Comparison of ENCODE assay signal across 23 cellular contexts in genomic region chr18:13627639-13628038, GRCh38.
"Had no signal": no experiment of that assay in that cellular context is flagged by ENCODE, and none has a peak within 500 bp of the region (broad histone marks: within the 10 kb centered on the region; RNA-seq: fewer than 3 reads in every experiment).

No MANE protein-coding gene starts in this region.

- H3K36me3 ChIP-seq: prostate gland, upper lobe of left lung had no signal

- H3K9me3 ChIP-seq: prostate gland, right atrium auricular region, suprapubic skin, upper lobe of left lung had no signal

- DNase-seq: activated CD4-positive, alpha-beta T cell treated with anti-CD3 and anti-CD28 coated beads, Interleukin-2, amount 10 ng/mL, durations not matched to agents 24 days and 14 days; activated CD4-positive, CD25-positive, alpha-beta regulatory T cell; activated CD8-positive, alpha-beta memory T cell treated with anti-CD3 and anti-CD28 coated beads, Interleukin-2, amount 50 U/mL, for 4 hours; activated effector memory CD4-positive, alpha-beta T cell treated with anti-CD3 and anti-CD28 coated beads, Interleukin-2, amount 50 U/mL, for 16 hours; foreskin keratinocyte; glutamatergic neuron; hippocampal formation; occipital lobe; stimulated activated CD4-positive, alpha-beta T cell treated with anti-CD3 and anti-CD28 coated beads, Interleukin-12 subunit alpha, Interleukin-12 subunit beta, amount 100 ng/mL, for 4 hours; stimulated activated CD4-positive, alpha-beta T cell treated with anti-CD3 and anti-CD28 coated beads, Interleukin-1b, Interleukin-23, amount 100 ng/mL, for 48 hours; T-helper 1 cell; T1000; upper lobe of left lung had no signal

- ATAC-seq: foreskin keratinocyte, SK-N-SH treated with all-trans-retinoic acid at 6 μM for 48 hours had no signal

- H3K4me1 Mint-ChIP-seq: activated naive CD4-positive, alpha-beta T cell treated with anti-CD3 and anti-CD28 coated beads, Interleukin-2, amount 50 U/mL, for 24 hours had no signal

- H3K27me3 ChIP-seq: right atrium auricular region, suprapubic skin, upper lobe of left lung had no signal

- H3K4me3 ChIP-seq: lung, prostate gland, right atrium auricular region, suprapubic skin, upper lobe of left lung had no signal

- H3K4me3 Mint-ChIP-seq: activated CD4-positive, alpha-beta T cell treated with anti-CD3 and anti-CD28 coated beads, Interleukin-2, amount 10 ng/mL, durations not matched to agents 24 days and 14 days; activated naive CD4-positive, alpha-beta T cell treated with anti-CD3 and anti-CD28 coated beads, Interleukin-2, amount 50 U/mL, for 24 hours; mesothelial cell of epicardium; nephron; stimulated activated naive CD8-positive, alpha-beta T cell treated with anti-CD3 and anti-CD28 coated beads, Interleukin-15, Interleukin-2, amounts not matched to agents 100 ng/mL and 50 ng/mL, for 24 hours had no signal

- H3K27ac ChIP-seq: foreskin keratinocyte, prostate gland, right atrium auricular region, suprapubic skin, upper lobe of left lung had no signal

- H3K36me3 Mint-ChIP-seq: activated naive CD4-positive, alpha-beta T cell treated with anti-CD3 and anti-CD28 coated beads, Interleukin-2, amount 50 U/mL, for 24 hours; mesothelial cell of epicardium had no signal

- H3K9me3 Mint-ChIP-seq: activated CD4-positive, alpha-beta T cell treated with anti-CD3 and anti-CD28 coated beads, Interleukin-2, amount 10 ng/mL, durations not matched to agents 24 days and 14 days; activated naive CD4-positive, alpha-beta T cell treated with anti-CD3 and anti-CD28 coated beads, Interleukin-2, amount 50 U/mL, for 24 hours; mesothelial cell of epicardium; nephron; stimulated activated naive CD8-positive, alpha-beta T cell treated with anti-CD3 and anti-CD28 coated beads, Interleukin-15, Interleukin-2, amounts not matched to agents 100 ng/mL and 50 ng/mL, for 24 hours had no signal

- H3K27me3 Mint-ChIP-seq: activated CD4-positive, alpha-beta T cell treated with anti-CD3 and anti-CD28 coated beads, Interleukin-2, amount 10 ng/mL, durations not matched to agents 24 days and 14 days; activated naive CD4-positive, alpha-beta T cell treated with anti-CD3 and anti-CD28 coated beads, Interleukin-2, amount 50 U/mL, for 24 hours; stimulated activated naive CD8-positive, alpha-beta T cell treated with anti-CD3 and anti-CD28 coated beads, Interleukin-15, Interleukin-2, amounts not matched to agents 100 ng/mL and 50 ng/mL, for 24 hours had no signal

- H3K27ac Mint-ChIP-seq: activated CD4-positive, alpha-beta T cell treated with anti-CD3 and anti-CD28 coated beads, Interleukin-2, amount 10 ng/mL, durations not matched to agents 24 days and 14 days; activated naive CD4-positive, alpha-beta T cell treated with anti-CD3 and anti-CD28 coated beads, Interleukin-2, amount 50 U/mL, for 24 hours; mesothelial cell of epicardium; nephron; stimulated activated naive CD8-positive, alpha-beta T cell treated with anti-CD3 and anti-CD28 coated beads, Interleukin-15, Interleukin-2, amounts not matched to agents 100 ng/mL and 50 ng/mL, for 24 hours had no signal

- FAIRE-seq: islet of Langerhans had no signal

- H3K4me1 ChIP-seq: foreskin keratinocyte, prostate gland, suprapubic skin had no signal
